Comparison of ENCODE assay signal across 8 cellular contexts in the genomic region with DNA sequence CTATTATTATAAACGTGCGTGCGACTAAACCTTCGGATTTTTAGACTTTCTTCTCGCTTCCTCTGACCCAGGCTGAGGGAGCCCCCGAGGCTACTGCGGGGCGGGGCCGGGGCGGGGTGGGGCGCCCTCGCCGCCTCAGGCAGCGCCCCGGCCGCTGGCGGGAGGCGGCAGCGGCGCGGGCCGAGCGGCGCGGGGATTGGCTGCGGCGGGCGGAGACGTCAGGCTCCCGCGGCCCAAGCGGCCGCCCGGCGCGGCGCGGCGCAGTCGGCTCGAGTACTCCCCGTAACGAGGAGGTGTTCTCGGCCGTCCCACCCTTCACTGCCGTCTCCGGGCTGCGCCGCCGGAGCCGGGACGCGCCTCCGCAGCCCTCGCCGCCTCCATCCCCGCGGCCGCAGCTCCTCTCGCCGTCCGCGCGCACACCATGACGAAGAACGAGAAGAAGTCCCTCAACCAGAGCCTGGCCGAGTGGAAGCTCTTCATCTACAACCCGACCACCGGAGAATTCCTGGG. TPM values are rescaled to one million over a fixed set of nuclear protein-coding genes. Genes with fewer than 3 reads are reported as not detected.
DNase-seq lines count a peak whose midpoint lies in the region; ATAC-seq and TF ChIP-seq lines count a peak whose summit lies in the region.

A gene (plus strand): TSS at position 263 of the 510 bp plus-strand sequence. CDS start 159 bp downstream, at position 422.

- no peak for TF ChIP-seq CTCF in C4-2B (conservative IDR thresholded peaks at IDR 0.05)

- H3K4me3 Mint-ChIP-seq in activated CD8-positive, alpha-beta T cell treated with anti-CD3 and anti-CD28 coated beads, Interleukin-2, amount 10 ng/mL, durations not matched to agents 7 days and 5 days = peak within 1 kb of the TSS; percentile 96

- H3K27ac ChIP-seq in C4-2B = peak within 1 kb of the TSS; percentile 97

- POLR2A ChIA-PET in activated CD8-positive, alpha-beta T cell treated with anti-CD3 and anti-CD28 coated beads, Interleukin-2, amount 10 ng/mL, durations not matched to agents 7 days and 5 days (lab: Charles Lee) = interaction anchor here (0.8 to 3.2 kb wide), 4 partner anchors 10 to 138 kb away, joined by 4 to 31 read pairs (median 10); a partner anchor contains a TSS

- H3K9me3 Mint-ChIP-seq in activated CD8-positive, alpha-beta T cell treated with anti-CD3 and anti-CD28 coated beads, Interleukin-2, amount 10 ng/mL, durations not matched to agents 7 days and 5 days (ENCODE audit: insufficient read depth) = no peaks in the 10 kb centered on the region

- H3K36me3 Mint-ChIP-seq in activated CD8-positive, alpha-beta T cell treated with anti-CD3 and anti-CD28 coated beads, Interleukin-2, amount 10 ng/mL, durations not matched to agents 7 days and 5 days (ENCODE audit: low read depth) = peaks cover 23% of the 10 kb centered on the region

- CTCF ChIA-PET in activated CD8-positive, alpha-beta T cell treated with anti-CD3 and anti-CD28 coated beads, Interleukin-2, amount 10 ng/mL, durations not matched to agents 7 days and 5 days (lab: Charles Lee) = interaction anchor here (1.2 to 3.8 kb wide), 6 partner anchors 15 to 137 kb away, joined by 3 to 48 read pairs (median 8); a partner anchor contains a TSS

- ATAC-seq in GM19328 (IDR thresholded peaks at IDR 0.05; ENCODE audit: unreplicated experiment) (peak; percentile 73), HG03460 (IDR thresholded peaks at IDR 0.05; ENCODE audit: unreplicated experiment) (peak; percentile 70)
- peak; percentile 83 for ATAC-seq in activated CD8-positive, alpha-beta T cell treated with anti-CD3 and anti-CD28 coated beads, Interleukin-2, amount 10 ng/mL, durations not matched to agents 7 days and 5 days

- DNase-seq in NCI-H748 treated with DMSO at 0.1 percent for 48 hours (lab: John Stamatoyannopoulos, UW) (peak; percentile 28), medulla oblongata (ENCODE audit: extremely low spot score) (peak; percentile 84)
- DNase-seq in activated CD8-positive, alpha-beta T cell treated with anti-CD3 and anti-CD28 coated beads, Interleukin-2, amount 10 ng/mL, durations not matched to agents 7 days and 5 days = peak; percentile 88
- peak; percentile 72 for DNase-seq in effector CD8-positive, alpha-beta T cell (lab: John Stamatoyannopoulos, UW)
- peak; percentile 68 to 71 (median 68) for DNase-seq in stimulated activated CD4-positive, alpha-beta T cell treated with anti-CD3 and anti-CD28 coated beads, TNF-alpha, amount 100 ng/mL, for 48 hours (ENCODE audit: low read depth in 3 of 3)

- H3K4me1 Mint-ChIP-seq in activated CD8-positive, alpha-beta T cell treated with anti-CD3 and anti-CD28 coated beads, Interleukin-2, amount 10 ng/mL, durations not matched to agents 7 days and 5 days (ENCODE audit: low read depth) = peaks cover 45% of the 10 kb centered on the region

- no peaks in the 10 kb centered on the region for H3K27me3 Mint-ChIP-seq in activated CD8-positive, alpha-beta T cell treated with anti-CD3 and anti-CD28 coated beads, Interleukin-2, amount 10 ng/mL, durations not matched to agents 7 days and 5 days (ENCODE audit: low read depth)

- H3K27ac Mint-ChIP-seq in activated CD8-positive, alpha-beta T cell treated with anti-CD3 and anti-CD28 coated beads, Interleukin-2, amount 10 ng/mL, durations not matched to agents 7 days and 5 days = peak within 1 kb of the TSS; percentile 98

RNA-seq across cellular contexts. Expression of the gene that starts here (rescaled TPM):
- total RNA-seq in activated CD8-positive, alpha-beta T cell treated with anti-CD3 and anti-CD28 coated beads, Interleukin-2, amount 10 ng/mL, durations not matched to agents 7 days and 5 days = 100 to 1,000 TPM; 108 to 122 TPM

Comparison
In these comparisons a context has a peak if more than half of its experiments do, and no peak if none do; other contexts are left out.
1. Peak in every context shown above with its lines: DNase-seq, ATAC-seq and H3K27ac ChIP-seq.
2. DNase-seq: peak in every context shown above with its lines; median percentile 88 in activated CD8-positive, alpha-beta T cell treated with anti-CD3 and anti-CD28 coated beads, Interleukin-2, amount 10 ng/mL, durations not matched to agents 7 days and 5 days; 84 in medulla oblongata; 72 in effector CD8-positive, alpha-beta T cell; 68 in stimulated activated CD4-positive, alpha-beta T cell treated with anti-CD3 and anti-CD28 coated beads, TNF-alpha, amount 100 ng/mL, for 48 hours; 28 in NCI-H748 treated with DMSO at 0.1 percent for 48 hours.